In genomic region chr10:46283217-46283944, GRCh38 we compare ENCODE assay signal across 8 cellular contexts. TPM values are rescaled to one million over a fixed set of nuclear protein-coding genes. Genes with fewer than 3 reads are reported as not detected.
DNase-seq lines count a peak whose midpoint lies in the region; TF ChIP-seq lines count a peak whose summit lies in the region.

No MANE protein-coding gene starts in this region.

- peaks cover 11 to 25% (median 24%) of the 10 kb centered on the region in 3 donors for H3K4me1 Mint-ChIP-seq in CD8-positive, alpha-beta memory T cell
- H3K4me1 Mint-ChIP-seq in endodermal cell: peaks cover 10% of the 10 kb centered on the region

- H3K4me1 ChIP-seq in CD8-positive, alpha-beta memory T cell (ENCODE audit: insufficient read depth, low read length): peaks cover 16% of the 10 kb centered on the region
- H3K4me1 ChIP-seq in OCI-LY7 (ENCODE audit: insufficient read depth, low read length, poor library complexity, severe bottlenecking): peaks cover 27% of the 10 kb centered on the region
- H3K4me1 ChIP-seq in endodermal cell (ENCODE audit: control insufficient read depth, insufficient read depth, low read length): no peaks in the 10 kb centered on the region
- peaks cover 48 to 54% of the 10 kb centered on the region in 2 experiments for H3K4me1 ChIP-seq in neutrophil (ENCODE audit: control insufficient read depth in 1 of 2, insufficient read depth in 1 of 2, low read depth in 1 of 2, low read length in 1 of 2)

- no peak overlapping the region for H3K9ac ChIP-seq in endodermal cell (ENCODE audit: extremely low read depth, low read length, poor library complexity, severe bottlenecking)

- CTCF ChIA-PET in CD8-positive, alpha-beta memory T cell (lab: Charles Lee): interaction anchor here (1.1 to 1.2 kb wide), 2 partner anchors 11 to 15 kb away, joined by 3 to 5 read pairs; no protein-coding TSS in a partner anchor
- CTCF ChIA-PET in OCI-LY7 (lab: Charles Lee; ENCODE audit: unreplicated experiment): interaction anchor here (0.6 kb wide), 2 partner anchors 16 kb away, joined by 3 read pairs; no protein-coding TSS in a partner anchor

- H3K9me3 ChIP-seq in CD8-positive, alpha-beta memory T cell (ENCODE audit: low read length): no peaks in the 10 kb centered on the region
- H3K9me3 ChIP-seq in OCI-LY7 (ENCODE audit: low read length) (no peaks in the 10 kb centered on the region), endodermal cell (ENCODE audit: control insufficient read depth, low read length) (no peaks in the 10 kb centered on the region), neutrophil (no peaks in the 10 kb centered on the region)

- no peaks in the 10 kb centered on the region for H3K36me3 Mint-ChIP-seq in CD8-positive, alpha-beta memory T cell
- no peaks in the 10 kb centered on the region for H3K36me3 Mint-ChIP-seq in endodermal cell (ENCODE audit: low read depth)

- intact Hi-C loops in OCI-LY7 (cut with micrococcal nuclease; ENCODE audit: unreplicated experiment): loop anchor here (5.0 kb wide), 1 partner anchor 256 kb away; no protein-coding TSS in a partner anchor

- peak overlapping the region; percentile 81 to 92 (median 90) for H3K4me3 Mint-ChIP-seq in CD8-positive, alpha-beta memory T cell
- H3K4me3 Mint-ChIP-seq in endodermal cell: peak overlapping the region; percentile 59

- peaks cover 4% of the 10 kb centered on the region for H3K27me3 ChIP-seq in CD8-positive, alpha-beta memory T cell (ENCODE audit: insufficient read depth, low read length, poor library complexity, severe bottlenecking)
- H3K27me3 ChIP-seq in endodermal cell (ENCODE audit: control insufficient read depth, insufficient read depth, low read length, poor library complexity, severe bottlenecking) (peaks cover 27% of the 10 kb centered on the region), neutrophil (peaks cover 28% of the 10 kb centered on the region)

- DNase-seq in CD8-positive, alpha-beta memory T cell: peak in 1 of 5 donors; percentile 42
- DNase-seq in OCI-LY7 (ENCODE audit: low spot score): peak; percentile 38
- peak; percentile 41 for DNase-seq in endodermal cell
- no peak for DNase-seq in HUDEP-2 (lab: John Stamatoyannopoulos, UW; ENCODE audit: unreplicated experiment in 76 of 76)
- DNase-seq in GDM1 (lab: John Stamatoyannopoulos, UW): no peak
- no peak for DNase-seq in OCI-M2 (lab: John Stamatoyannopoulos, UW; ENCODE audit: unreplicated experiment)
- DNase-seq in hypothalamus (lab: John Stamatoyannopoulos, UW): no peak

- TF ChIP-seq CTCF in OCI-LY7 (conservative IDR thresholded peaks at IDR 0.05; ENCODE audit: low read length) (no peak), endodermal cell (conservative IDR thresholded peaks at IDR 0.05) (no peak), neutrophil (IDR thresholded peaks at IDR 0.05) (no peak)

- H3K36me3 ChIP-seq in CD8-positive, alpha-beta memory T cell (ENCODE audit: insufficient read depth, low read length): no peaks in the 10 kb centered on the region
- H3K36me3 ChIP-seq in OCI-LY7 (ENCODE audit: insufficient read depth, low read length) (no peaks in the 10 kb centered on the region), endodermal cell (ENCODE audit: control insufficient read depth, insufficient read depth, low read length) (no peaks in the 10 kb centered on the region), neutrophil (no peaks in the 10 kb centered on the region)

- no peaks in the 10 kb centered on the region for H3K79me2 ChIP-seq in OCI-LY7 (ENCODE audit: insufficient read depth, low read depth, low read length)

- H3K27ac Mint-ChIP-seq in CD8-positive, alpha-beta memory T cell: peak overlapping the region in 3 of 8 donors; percentile 5 to 87 (median 31)
- H3K27ac Mint-ChIP-seq in endodermal cell: no peak overlapping the region

- H3K27me3 Mint-ChIP-seq in CD8-positive, alpha-beta memory T cell: peaks cover 0 to 1% of the 10 kb centered on the region in 2 donors
- H3K27me3 Mint-ChIP-seq in endodermal cell (ENCODE audit: insufficient read depth): peaks cover 55% of the 10 kb centered on the region

- no peak overlapping the region for H3K27ac ChIP-seq in CD8-positive, alpha-beta memory T cell (ENCODE audit: low read depth, low read length)
- no peak overlapping the region for H3K27ac ChIP-seq in OCI-LY7 (ENCODE audit: low read depth, low read length, poor library complexity, severe bottlenecking)
- no peak overlapping the region for H3K27ac ChIP-seq in endodermal cell (ENCODE audit: low read depth, low read length)
- H3K27ac ChIP-seq in neutrophil: no peak overlapping the region

- H3K4me3 ChIP-seq in CD8-positive, alpha-beta memory T cell (ENCODE audit: low read length): peak overlapping the region; percentile 47
- H3K4me3 ChIP-seq in OCI-LY7 (ENCODE audit: low read depth, low read length, poor library complexity, severe bottlenecking) (peak overlapping the region; percentile 71), endodermal cell (ENCODE audit: low read length) (peak overlapping the region; percentile 53), neutrophil (ENCODE audit: low read depth in 1 of 2, low read length in 1 of 2) (peak overlapping the region; percentile 67 to 70)

- H2AFZ ChIP-seq in OCI-LY7 (ENCODE audit: low read length): peak overlapping the region; percentile 83; the same call in 1 of the 2 replicates

- no TSS peak for BruUV-seq in OCI-LY7 (replicated peaks; lab: Mats Ljungman, UMichigan)

- H3K4me2 ChIP-seq in OCI-LY7 (ENCODE audit: low read length): peak overlapping the region; percentile 84

- no peaks in the 10 kb centered on the region for H3K9me2 ChIP-seq in OCI-LY7 (ENCODE audit: insufficient read depth, low read length)

- no peaks in the 10 kb centered on the region for H4K20me1 ChIP-seq in OCI-LY7 (ENCODE audit: insufficient read depth, low read length)

- no peaks in the 10 kb centered on the region for H3K9me3 Mint-ChIP-seq in CD8-positive, alpha-beta memory T cell
- no peaks in the 10 kb centered on the region for H3K9me3 Mint-ChIP-seq in endodermal cell

- whole genome bisulfite sequencing in endodermal cell (ENCODE audit: insufficient coverage in 1 of 2, insufficient read length in 1 of 2), 2 experiments: 70 to 89% methylated on average over 4 to 6 of the region's 14 CpGs

- POLR2A ChIA-PET in CD8-positive, alpha-beta memory T cell (lab: Charles Lee): interaction anchor here (1.1 to 2.4 kb wide), 2 partner anchors 14 to 177 kb away, joined by 4 to 12 read pairs; no protein-coding TSS in a partner anchor
- POLR2A ChIA-PET in OCI-LY7 (lab: Charles Lee): interaction anchor here (1.5 to 2.3 kb wide), 2 partner anchors 15 to 17 kb away, joined by 5 to 6 read pairs; no protein-coding TSS in a partner anchor

RNA-seq across cellular contexts. Expression of gene ANTXRL, which starts 3.4 kb away (rescaled TPM):
- not detected for total RNA-seq in CD8-positive, alpha-beta memory T cell
- polyA plus RNA-seq in CD8-positive, alpha-beta memory T cell: not detected
- total RNA-seq in OCI-LY7 (2014; rRNA removed; shearing (Covaris generic)): not detected in 2 replicates
- total RNA-seq in OCI-LY7 (2022) (0.95 TPM in 1 of 2 replicates, not detected in the other), endodermal cell (not detected)
- not detected for polyA plus RNA-seq in endodermal cell (2013, experiment 1 of 2)
- polyA plus RNA-seq in endodermal cell (2013, experiment 2 of 2): not detected

Comparison
In these comparisons a context has a peak if more than half of its experiments do, and no peak if none do; other contexts are left out.
1. DNase-seq: peak in OCI-LY7 (single experiment) and endodermal cell (single experiment); none in HUDEP-2 (0 of 76), GDM1 (single experiment), OCI-M2 (single experiment) and hypothalamus (0 of 51).
2. Peak in every context shown above with its lines, with median percentiles within 50 percentile points of each other: H3K4me3 ChIP-seq.